8 cellular contexts compared by ENCODE assay signal in genomic region chr19:14516746-14517438, GRCh38. TPM values are rescaled to one million over a fixed set of nuclear protein-coding genes. Genes with fewer than 3 reads are reported as not detected.
DNase-seq lines count a peak whose midpoint lies in the region; ATAC-seq, FAIRE-seq and TF ChIP-seq lines count a peak whose summit lies in the region.

No MANE protein-coding gene starts in this region.

- H3K4me1 ChIP-seq in left ventricle myocardium inferior (peaks cover 59% of the 10 kb centered on the region), adrenal gland (replicated peaks in 1 of 2) (peaks cover 36 to 60% of the 10 kb centered on the region in 2 donors), HepG2 (ENCODE audit: insufficient read depth, low read length) (peaks cover 79% of the 10 kb centered on the region), tibial artery (peaks cover 0 to 39% (median 28%) of the 10 kb centered on the region in 4 donors)

- POLR2A ChIA-PET in HepG2 (lab: Yijun Ruan, JAX) = interaction anchor here (1.1 to 5.8 kb wide), 7 partner anchors 7 to 55 kb away, joined by 3 to 123 read pairs (median 26); partner anchors contain the start of genes GIPC1 and NDUFB7

- 7 to 21% (median 14%) methylated on average over 13 to 22 of the region's 22 CpGs for WGBS in adrenal gland, 4 donors
- 0% methylated on average over 14 of the region's 22 CpGs for WGBS in HepG2 (ENCODE audit: low lambda C conversion rate)

- DNase-seq in left ventricle myocardium inferior (no peak), Right ventricle myocardium inferior (ENCODE audit: missing footprints) (no peak), adrenal gland (peak in 1 of 7 donors; percentile 65), HepG2 (ENCODE audit: low spot score) (no peak), tibial artery (no peak), A172 (ENCODE audit: low spot score) (no peak), RCC 7860 (ENCODE audit: low spot score) (no peak)

- H3K27ac ChIP-seq in left ventricle myocardium inferior (replicated peaks) (peak overlapping the region; percentile 100), adrenal gland (peak overlapping the region in 4 of 5 donors; percentile 99 to 100 (median 100)), HepG2 (ENCODE audit: extremely low read length, insufficient read depth, low read length) (peak overlapping the region; percentile 91), tibial artery (peak overlapping the region; percentile 98 to 99)

- peaks cover 33% of the 10 kb centered on the region for H3K36me3 ChIP-seq in left ventricle myocardium inferior
- H3K36me3 ChIP-seq in adrenal gland (replicated peaks in 1 of 2) = peaks cover 0 to 33% of the 10 kb centered on the region in 2 donors
- H3K36me3 ChIP-seq in HepG2 (replicated peaks in 1 of 2; ENCODE audit: control insufficient read depth in 1 of 2, insufficient read depth in 2 of 2, low read length in 2 of 2) = peaks cover 9 to 26% of the 10 kb centered on the region in 2 experiments
- H3K36me3 ChIP-seq in tibial artery = peaks cover 25 to 43% (median 38%) of the 10 kb centered on the region in 3 donors

- peak overlapping the region; percentile 96 for H3K4me2 ChIP-seq in HepG2 (ENCODE audit: low read depth, low read length)

- TF ChIP-seq EP300 in HepG2 (IDR thresholded peaks at IDR 0.05; ENCODE audit: low read depth in 2 of 2, low read length in 2 of 2) (no peak), HepG2 (CRISPR knock-in tag; IDR thresholded peaks at IDR 0.05; ENCODE audit: borderline replicate concordance) (no peak)

- TF ChIP-seq POLR2A in adrenal gland (IDR thresholded peaks at IDR 0.05) (no peak), HepG2 (IDR thresholded peaks at IDR 0.05; ENCODE audit: insufficient read depth in 1 of 2, low read depth in 2 of 2, low read length in 2 of 2) (no peak; a peak in 1 of 4 replicates)

- TF ChIP-seq RAD21 in HepG2 (CRISPR knock-in tag; IDR thresholded peaks at IDR 0.05) = no peak

- CTCF ChIA-PET in HepG2 (lab: Yijun Ruan, JAX; ENCODE audit: low intra/inter-chr PET ratio, low total read pairs) = no interaction called here

- in situ Hi-C loops in HepG2 (cut with HindIII; ENCODE audit: extremely low pct_ligation_motif_present, low pct_unique_long_range_greater_than_20kb) = no loop called here

- intact Hi-C loops in left ventricle myocardium inferior (cut with micrococcal nuclease) = no loop called here
- intact Hi-C loops in Right ventricle myocardium inferior (cut with DNase I) = loop anchor here (5.0 kb wide), 1 partner anchor 55 kb away; the partner anchor contains the start of gene NDUFB7
- intact Hi-C loops in adrenal gland (cut with DNase I) = no loop called here
- intact Hi-C loops in HepG2 (cut with micrococcal nuclease; ENCODE audit: unreplicated experiment) = no loop called here
- intact Hi-C loops in tibial artery (cut with DNase I; ENCODE audit: low total_unique reads) = no loop called here

- no TSS peak for BruUV-seq in HepG2 (replicated peaks; lab: Mats Ljungman, UMichigan)

- TF ChIP-seq CTCF in left ventricle myocardium inferior (IDR thresholded peaks at IDR 0.05; ENCODE audit: borderline replicate concordance) (no peak), adrenal gland (IDR thresholded peaks at IDR 0.05) (no peak), HepG2 (CRISPR knock-in tag; IDR thresholded peaks at IDR 0.05) (no peak), tibial artery (IDR thresholded peaks at IDR 0.05) (no peak)

- no peak for FAIRE-seq in HepG2 (lab: Jason Lieb, UNC)
- FAIRE-seq in RCC 7860 (lab: Jason Lieb, UNC) = no peak

- H2AFZ ChIP-seq in HepG2 (ENCODE audit: low read length) = no peak overlapping the region

- H3K9ac ChIP-seq in HepG2 (ENCODE audit: insufficient read depth, low read depth, low read length) = peak overlapping the region; percentile 98

- H3K9me3 ChIP-seq in left ventricle myocardium inferior (replicated peaks) (no peaks in the 10 kb centered on the region), adrenal gland (replicated peaks in 1 of 3) (no peaks in the 10 kb centered on the region), HepG2 (ENCODE audit: low read length) (no peaks in the 10 kb centered on the region), tibial artery (no peaks in the 10 kb centered on the region)

- H3K79me2 ChIP-seq in HepG2 (ENCODE audit: insufficient read depth, low read length) = peaks cover 39% of the 10 kb centered on the region

- H4K20me1 ChIP-seq in HepG2 (ENCODE audit: insufficient read depth, low read length) = peaks cover 35% of the 10 kb centered on the region

- no peak for ATAC-seq in Right ventricle myocardium inferior
- no peak for ATAC-seq in HepG2
- ATAC-seq in GM21515 (IDR thresholded peaks at IDR 0.05; ENCODE audit: unreplicated experiment) = no peak

- H3K27me3 ChIP-seq in left ventricle myocardium inferior (ENCODE audit: low read depth) (no peaks in the 10 kb centered on the region), adrenal gland (no peaks in the 10 kb centered on the region), HepG2 (ENCODE audit: control insufficient read depth in 1 of 2, insufficient read depth in 2 of 2, low read length in 2 of 2) (no peaks in the 10 kb centered on the region; a peak in 1 of 5 replicates), tibial artery (no peaks in the 10 kb centered on the region)

- H3K4me3 ChIP-seq in left ventricle myocardium inferior (peak overlapping the region; percentile 99), adrenal gland (peak overlapping the region; percentile 84 to 98 (median 88)), HepG2 (replicated peaks in 1 of 3; ENCODE audit: insufficient read depth in 1 of 3, low read depth in 2 of 3, low read length in 3 of 3) (peak overlapping the region; percentile 91 to 98 (median 92)), tibial artery (peak overlapping the region; percentile 90 to 92)

RNA-seq across cellular contexts. Expression of gene DNAJB1, which starts 1.3 kb away (rescaled TPM):
- 48.7 TPM for total RNA-seq in left ventricle myocardium inferior
- total RNA-seq in Right ventricle myocardium inferior = 46.9 TPM
- 100 to 1,000 TPM in 6 of 8 donors, 10 to 100 TPM in 2; 86.9 to 208 (median 123) TPM for total RNA-seq in adrenal gland
- 100 to 1,000 TPM in 1 of 3 donors, 10 to 100 TPM in 2; 42.5 to 192 (median 45.5) TPM for polyA plus RNA-seq in adrenal gland
- total RNA-seq in HepG2 (2016; rRNA removed; fragmentation: Illumina TruSeq; extraction: Trizol) = 87.5 and 101 TPM in 2 replicates
- 43.8 and 48.3 TPM in 2 replicates for total RNA-seq in HepG2 (2016; cell fraction: cytosol; rRNA removed; fragmentation: Illumina TruSeq; extraction: Trizol; ENCODE audit: low read depth)
- total RNA-seq in HepG2 (2016; cell fraction: insoluble cytoplasmic fraction; rRNA removed; fragmentation: Illumina TruSeq; extraction: Trizol) = 87.7 and 97.3 TPM in 2 replicates
- total RNA-seq in HepG2 (2016; cell fraction: membrane; rRNA removed; fragmentation: Illumina TruSeq; extraction: Trizol) = 100 and 105 TPM in 2 replicates
- 40.6 and 45.4 TPM in 2 replicates for total RNA-seq in HepG2 (2016; cell fraction: nucleus; rRNA removed; fragmentation: Illumina TruSeq; extraction: Trizol)
- polyA plus RNA-seq in HepG2 (2011; rRNA removed) = 97.3 and 108 TPM in 2 replicates
- polyA plus RNA-seq in HepG2 (2011; cell fraction: cytosol; rRNA removed) = 90.1 and 116 TPM in 2 replicates
- polyA plus RNA-seq in HepG2 (2011; cell fraction: nucleus; rRNA removed) = 41.8 and 55.7 TPM in 2 replicates
- 45.3 and 99.6 TPM in 2 replicates for polyA plus RNA-seq in HepG2 (2012)
- 43.8 and 48.0 TPM in 2 replicates for polyA plus RNA-seq in HepG2 (2016; cell fraction: cytosol; fragmentation: Illumina TruSeq; extraction: Trizol; ENCODE audit: low read depth)
- 139 and 144 TPM in 2 replicates for polyA plus RNA-seq in HepG2 (2016; cell fraction: insoluble cytoplasmic fraction; fragmentation: Illumina TruSeq; extraction: Trizol; ENCODE audit: low read depth)
- polyA plus RNA-seq in HepG2 (2016; cell fraction: membrane; fragmentation: Illumina TruSeq; extraction: Trizol; ENCODE audit: low read depth) = 72.7 and 75.0 TPM in 2 replicates
- 76.4 and 83.8 TPM in 2 replicates for polyA plus RNA-seq in HepG2 (2016; cell fraction: nucleus; fragmentation: Illumina TruSeq; extraction: Trizol; ENCODE audit: insufficient read depth, low read depth)
- polyA minus RNA-seq in HepG2 (2011; rRNA and poly(A)+ RNA removed; ENCODE audit: low replicate concordance) = 94.0 and 151 TPM in 2 replicates
- 34.2 and 35.4 TPM in 2 replicates for polyA minus RNA-seq in HepG2 (2011; cell fraction: cytosol; rRNA and poly(A)+ RNA removed)
- 42.7 and 47.7 TPM in 2 replicates for polyA minus RNA-seq in HepG2 (2011; cell fraction: nucleus; rRNA and poly(A)+ RNA removed)
- total RNA-seq in A172 (2014; rRNA removed; shearing (Covaris generic)) = 216 and 229 TPM in 2 replicates

RNA-seq across cellular contexts. Expression of gene TECR, which starts 12.5 kb away (rescaled TPM):
- total RNA-seq in left ventricle myocardium inferior (69.3 TPM), Right ventricle myocardium inferior (77.4 TPM), adrenal gland (100 to 1,000 TPM; 142 to 282 (median 212) TPM), HepG2 (2016; rRNA removed; fragmentation: Illumina TruSeq; extraction: Trizol) (25.9 and 54.9 TPM in 2 replicates)
- polyA plus RNA-seq in adrenal gland (100 to 1,000 TPM; 212 to 610 (median 550) TPM), HepG2 (2011; rRNA removed) (121 and 137 TPM in 2 replicates)
- total RNA-seq in HepG2 (2016; cell fraction: cytosol; rRNA removed; fragmentation: Illumina TruSeq; extraction: Trizol; ENCODE audit: low read depth) = 25.1 and 26.1 TPM in 2 replicates
- total RNA-seq in HepG2 (2016; cell fraction: insoluble cytoplasmic fraction; rRNA removed; fragmentation: Illumina TruSeq; extraction: Trizol) = 24.8 and 55.4 TPM in 2 replicates
- total RNA-seq in HepG2 (2016; cell fraction: membrane; rRNA removed; fragmentation: Illumina TruSeq; extraction: Trizol) = 23.9 and 26.8 TPM in 2 replicates
- 68.9 and 76.1 TPM in 2 replicates for total RNA-seq in HepG2 (2016; cell fraction: nucleus; rRNA removed; fragmentation: Illumina TruSeq; extraction: Trizol)
- polyA plus RNA-seq in HepG2 (2011; cell fraction: cytosol; rRNA removed) = 131 and 134 TPM in 2 replicates
- 178 and 205 TPM in 2 replicates for polyA plus RNA-seq in HepG2 (2011; cell fraction: nucleus; rRNA removed)
- polyA plus RNA-seq in HepG2 (2012) = 94.0 and 122 TPM in 2 replicates
- polyA plus RNA-seq in HepG2 (2016; cell fraction: cytosol; fragmentation: Illumina TruSeq; extraction: Trizol; ENCODE audit: low read depth) = 70.2 and 77.8 TPM in 2 replicates
- polyA plus RNA-seq in HepG2 (2016; cell fraction: insoluble cytoplasmic fraction; fragmentation: Illumina TruSeq; extraction: Trizol; ENCODE audit: low read depth) = 52.7 and 78.7 TPM in 2 replicates
- 63.3 and 69.9 TPM in 2 replicates for polyA plus RNA-seq in HepG2 (2016; cell fraction: membrane; fragmentation: Illumina TruSeq; extraction: Trizol; ENCODE audit: low read depth)
- 231 and 244 TPM in 2 replicates for polyA plus RNA-seq in HepG2 (2016; cell fraction: nucleus; fragmentation: Illumina TruSeq; extraction: Trizol; ENCODE audit: insufficient read depth, low read depth)
- 243 and 582 TPM in 2 replicates for polyA minus RNA-seq in HepG2 (2011; rRNA and poly(A)+ RNA removed; ENCODE audit: low replicate concordance)
- polyA minus RNA-seq in HepG2 (2011; cell fraction: cytosol; rRNA and poly(A)+ RNA removed) = 99.1 and 118 TPM in 2 replicates
- polyA minus RNA-seq in HepG2 (2011; cell fraction: nucleus; rRNA and poly(A)+ RNA removed) = 62.2 and 64.2 TPM in 2 replicates
- 69.6 and 81.8 TPM in 2 replicates for total RNA-seq in A172 (2014; rRNA removed; shearing (Covaris generic))

RNA-seq across cellular contexts. Expression of gene GIPC1, which starts 21.0 kb away (rescaled TPM):
- total RNA-seq in left ventricle myocardium inferior (45.5 TPM), Right ventricle myocardium inferior (50.0 TPM), adrenal gland (10 to 100 TPM; 52.2 to 69.9 (median 61.2) TPM), HepG2 (2016; rRNA removed; fragmentation: Illumina TruSeq; extraction: Trizol) (44.3 and 48.1 TPM in 2 replicates)
- polyA plus RNA-seq in adrenal gland (10 to 100 TPM; 26.6 to 85.7 (median 74.3) TPM), HepG2 (2011; rRNA removed) (27.1 and 32.8 TPM in 2 replicates)
- total RNA-seq in HepG2 (2016; cell fraction: cytosol; rRNA removed; fragmentation: Illumina TruSeq; extraction: Trizol; ENCODE audit: low read depth) = 24.7 and 30.5 TPM in 2 replicates
- total RNA-seq in HepG2 (2016; cell fraction: insoluble cytoplasmic fraction; rRNA removed; fragmentation: Illumina TruSeq; extraction: Trizol) = 46.7 and 53.0 TPM in 2 replicates
- 34.5 and 47.8 TPM in 2 replicates for total RNA-seq in HepG2 (2016; cell fraction: membrane; rRNA removed; fragmentation: Illumina TruSeq; extraction: Trizol)
- 19.0 and 25.5 TPM in 2 replicates for total RNA-seq in HepG2 (2016; cell fraction: nucleus; rRNA removed; fragmentation: Illumina TruSeq; extraction: Trizol)
- 26.8 and 37.9 TPM in 2 replicates for polyA plus RNA-seq in HepG2 (2011; cell fraction: cytosol; rRNA removed)
- 27.4 and 33.0 TPM in 2 replicates for polyA plus RNA-seq in HepG2 (2011; cell fraction: nucleus; rRNA removed)
- polyA plus RNA-seq in HepG2 (2012) = 13.4 and 20.7 TPM in 2 replicates
- polyA plus RNA-seq in HepG2 (2016; cell fraction: cytosol; fragmentation: Illumina TruSeq; extraction: Trizol; ENCODE audit: low read depth) = 24.6 and 33.2 TPM in 2 replicates
- polyA plus RNA-seq in HepG2 (2016; cell fraction: insoluble cytoplasmic fraction; fragmentation: Illumina TruSeq; extraction: Trizol; ENCODE audit: low read depth) = 49.5 and 56.2 TPM in 2 replicates
- 38.6 and 41.5 TPM in 2 replicates for polyA plus RNA-seq in HepG2 (2016; cell fraction: membrane; fragmentation: Illumina TruSeq; extraction: Trizol; ENCODE audit: low read depth)
- polyA plus RNA-seq in HepG2 (2016; cell fraction: nucleus; fragmentation: Illumina TruSeq; extraction: Trizol; ENCODE audit: insufficient read depth, low read depth) = 48.3 and 51.4 TPM in 2 replicates
- 30.0 and 63.8 TPM in 2 replicates for polyA minus RNA-seq in HepG2 (2011; rRNA and poly(A)+ RNA removed; ENCODE audit: low replicate concordance)
- 17.9 and 20.6 TPM in 2 replicates for polyA minus RNA-seq in HepG2 (2011; cell fraction: cytosol; rRNA and poly(A)+ RNA removed)
- 9.7 and 11.3 TPM in 2 replicates for polyA minus RNA-seq in HepG2 (2011; cell fraction: nucleus; rRNA and poly(A)+ RNA removed)
- total RNA-seq in A172 (2014; rRNA removed; shearing (Covaris generic)) = 302 and 408 TPM in 2 replicates

RNA-seq across cellular contexts. Expression of gene PTGER1, which starts 41.7 kb away (rescaled TPM):
- not detected for total RNA-seq in left ventricle myocardium inferior
- not detected for total RNA-seq in Right ventricle myocardium inferior
- 1 to 10 TPM; 2.0 to 9.8 (median 4.0) TPM for total RNA-seq in adrenal gland
- 1 to 10 TPM in 2 of 3 donors, not detected in 1; 1.9 to 4.8 TPM for polyA plus RNA-seq in adrenal gland
- total RNA-seq in HepG2 (2016; rRNA removed; fragmentation: Illumina TruSeq; extraction: Trizol) = not detected in 2 replicates
- 0.18 TPM in 1 of 2 replicates, not detected in the other for total RNA-seq in HepG2 (2016; cell fraction: cytosol; rRNA removed; fragmentation: Illumina TruSeq; extraction: Trizol; ENCODE audit: low read depth)
- not detected in 2 replicates for total RNA-seq in HepG2 (2016; cell fraction: insoluble cytoplasmic fraction; rRNA removed; fragmentation: Illumina TruSeq; extraction: Trizol)
- 0.14 and 0.15 TPM in 2 replicates for total RNA-seq in HepG2 (2016; cell fraction: membrane; rRNA removed; fragmentation: Illumina TruSeq; extraction: Trizol)
- not detected in 2 replicates for total RNA-seq in HepG2 (2016; cell fraction: nucleus; rRNA removed; fragmentation: Illumina TruSeq; extraction: Trizol)
- 0.13 and 0.24 TPM in 2 replicates for polyA plus RNA-seq in HepG2 (2011; rRNA removed)
- polyA plus RNA-seq in HepG2 (2011; cell fraction: cytosol; rRNA removed) = 0.14 and 0.27 TPM in 2 replicates
- 0.14 and 0.21 TPM in 2 replicates for polyA plus RNA-seq in HepG2 (2011; cell fraction: nucleus; rRNA removed)
- not detected in 2 replicates for polyA plus RNA-seq in HepG2 (2012)
- polyA plus RNA-seq in HepG2 (2016; cell fraction: cytosol; fragmentation: Illumina TruSeq; extraction: Trizol; ENCODE audit: low read depth) = 0.09 TPM in 1 of 2 replicates, not detected in the other
- not detected in 2 replicates for polyA plus RNA-seq in HepG2 (2016; cell fraction: insoluble cytoplasmic fraction; fragmentation: Illumina TruSeq; extraction: Trizol; ENCODE audit: low read depth)
- polyA plus RNA-seq in HepG2 (2016; cell fraction: membrane; fragmentation: Illumina TruSeq; extraction: Trizol; ENCODE audit: low read depth) = not detected in 2 replicates
- 0.44 TPM in 1 of 2 replicates, not detected in the other for polyA plus RNA-seq in HepG2 (2016; cell fraction: nucleus; fragmentation: Illumina TruSeq; extraction: Trizol; ENCODE audit: insufficient read depth, low read depth)
- polyA minus RNA-seq in HepG2 (2011; rRNA and poly(A)+ RNA removed; ENCODE audit: low replicate concordance) = 0.24 TPM in 1 of 2 replicates, not detected in the other
- not detected in 2 replicates for polyA minus RNA-seq in HepG2 (2011; cell fraction: cytosol; rRNA and poly(A)+ RNA removed)
- not detected in 2 replicates for polyA minus RNA-seq in HepG2 (2011; cell fraction: nucleus; rRNA and poly(A)+ RNA removed)
- 0.29 TPM in 1 of 2 replicates, not detected in the other for total RNA-seq in A172 (2014; rRNA removed; shearing (Covaris generic))

RNA-seq across cellular contexts. Expression of gene NDUFB7, which starts 55.0 kb away (rescaled TPM):
- 501 TPM for total RNA-seq in left ventricle myocardium inferior
- total RNA-seq in Right ventricle myocardium inferior = 529 TPM
- total RNA-seq in adrenal gland = 100 to 1,000 TPM; 170 to 658 (median 300) TPM
- polyA plus RNA-seq in adrenal gland = 100 to 1,000 TPM in 2 of 3 donors, 10 to 100 TPM in 1; 19.1 to 848 (median 637) TPM
- total RNA-seq in HepG2 (2016; rRNA removed; fragmentation: Illumina TruSeq; extraction: Trizol) = 198 and 244 TPM in 2 replicates
- 82.1 and 95.0 TPM in 2 replicates for total RNA-seq in HepG2 (2016; cell fraction: cytosol; rRNA removed; fragmentation: Illumina TruSeq; extraction: Trizol; ENCODE audit: low read depth)
- total RNA-seq in HepG2 (2016; cell fraction: insoluble cytoplasmic fraction; rRNA removed; fragmentation: Illumina TruSeq; extraction: Trizol) = 211 and 273 TPM in 2 replicates
- 110 and 154 TPM in 2 replicates for total RNA-seq in HepG2 (2016; cell fraction: membrane; rRNA removed; fragmentation: Illumina TruSeq; extraction: Trizol)
- total RNA-seq in HepG2 (2016; cell fraction: nucleus; rRNA removed; fragmentation: Illumina TruSeq; extraction: Trizol) = 70.6 and 78.7 TPM in 2 replicates
- polyA plus RNA-seq in HepG2 (2011; rRNA removed) = 156 and 192 TPM in 2 replicates
- polyA plus RNA-seq in HepG2 (2011; cell fraction: cytosol; rRNA removed) = 190 and 437 TPM in 2 replicates
- polyA plus RNA-seq in HepG2 (2011; cell fraction: nucleus; rRNA removed) = 175 and 191 TPM in 2 replicates
- 61.7 and 64.5 TPM in 2 replicates for polyA plus RNA-seq in HepG2 (2012)
- 81.2 and 92.7 TPM in 2 replicates for polyA plus RNA-seq in HepG2 (2016; cell fraction: cytosol; fragmentation: Illumina TruSeq; extraction: Trizol; ENCODE audit: low read depth)
- polyA plus RNA-seq in HepG2 (2016; cell fraction: insoluble cytoplasmic fraction; fragmentation: Illumina TruSeq; extraction: Trizol; ENCODE audit: low read depth) = 241 and 259 TPM in 2 replicates
- polyA plus RNA-seq in HepG2 (2016; cell fraction: membrane; fragmentation: Illumina TruSeq; extraction: Trizol; ENCODE audit: low read depth) = 104 and 120 TPM in 2 replicates
- polyA plus RNA-seq in HepG2 (2016; cell fraction: nucleus; fragmentation: Illumina TruSeq; extraction: Trizol; ENCODE audit: insufficient read depth, low read depth) = 132 and 145 TPM in 2 replicates
- 70.0 and 85.2 TPM in 2 replicates for polyA minus RNA-seq in HepG2 (2011; rRNA and poly(A)+ RNA removed; ENCODE audit: low replicate concordance)
- polyA minus RNA-seq in HepG2 (2011; cell fraction: cytosol; rRNA and poly(A)+ RNA removed) = 35.3 and 38.9 TPM in 2 replicates
- polyA minus RNA-seq in HepG2 (2011; cell fraction: nucleus; rRNA and poly(A)+ RNA removed) = 12.1 and 13.1 TPM in 2 replicates
- total RNA-seq in A172 (2014; rRNA removed; shearing (Covaris generic)) = 340 and 446 TPM in 2 replicates
